Comparison of ENCODE assay signal across 8 cellular contexts in genomic region chr18:75247041-75247551, GRCh38. TPM values are rescaled to one million over a fixed set of nuclear protein-coding genes. Genes with fewer than 3 reads are reported as not detected.
A peak's percentile ranks its signal among the peaks of the same experiment; 100 is the strongest.
DNase-seq lines count a peak whose midpoint lies in the region; ATAC-seq, FAIRE-seq and TF ChIP-seq lines count a peak whose summit lies in the region.

No MANE protein-coding gene starts in this region.

- H4K20me1 ChIP-seq in BLaER1, result peaks cover 18% of the 10 kb centered on the region; the same call in 1 of the 2 replicates

- H3K9ac ChIP-seq in BLaER1, result peak overlapping the region; percentile 18

- H3K27ac Mint-ChIP-seq in naive thymus-derived CD8-positive, alpha-beta T cell, result peak overlapping the region; percentile 89 to 98 (median 95)

- H3K27me3 ChIP-seq in BLaER1, result no peaks in the 10 kb centered on the region

- no peaks in the 10 kb centered on the region for H3K27me3 Mint-ChIP-seq in naive thymus-derived CD8-positive, alpha-beta T cell

- peaks cover 37% of the 10 kb centered on the region for H3K4me1 ChIP-seq in BLaER1

- H3K4me2 ChIP-seq in BLaER1, result peak overlapping the region; percentile 91

- H3K4me3 ChIP-seq in BLaER1 (peak overlapping the region; percentile 56), coronary artery (peak overlapping the region; percentile 55)

- H3K36me3 ChIP-seq in BLaER1, result no peaks in the 10 kb centered on the region

- H3K27ac ChIP-seq in BLaER1 (peak overlapping the region; percentile 90), coronary artery (peak overlapping the region; percentile 62 to 78)

- H3K9me3 ChIP-seq in BLaER1, result no peaks in the 10 kb centered on the region

- no peaks in the 10 kb centered on the region for H3K9me3 Mint-ChIP-seq in naive thymus-derived CD8-positive, alpha-beta T cell

- TF ChIP-seq CTCF in coronary artery (IDR thresholded peaks at IDR 0.05), result no peak

- POLR2A ChIA-PET in naive thymus-derived CD8-positive, alpha-beta T cell (lab: Charles Lee), result interaction anchor here (0.6 to 9.1 kb wide), 5 partner anchors 31 to 838 kb away, joined by 3 to 93 read pairs (median 4); partner anchors contain the start of genes PTGR3 and TSHZ1

- DNase-seq in NOMO-1 treated with DMSO at 0.1 percent for 48 hours (lab: John Stamatoyannopoulos, UW; ENCODE audit: unreplicated experiment) (peak; percentile 55), coronary artery (ENCODE audit: low spot score) (no peak), NCI-H774 (lab: John Stamatoyannopoulos, UW) (no peak), H54 (ENCODE audit: insufficient read length, low spot score) (no peak), germinal center (ENCODE audit: low spot score) (no peak)
- DNase-seq in naive thymus-derived CD8-positive, alpha-beta T cell, result peak in 1 of 10 donors; percentile 31

- H3K4me1 Mint-ChIP-seq in naive thymus-derived CD8-positive, alpha-beta T cell, result peaks cover 38 to 89% (median 83%) of the 10 kb centered on the region in 4 donors

- no peaks in the 10 kb centered on the region for H3K36me3 Mint-ChIP-seq in naive thymus-derived CD8-positive, alpha-beta T cell

- ATAC-seq in naive thymus-derived CD8-positive, alpha-beta T cell, result peak; percentile 12 to 28
- ATAC-seq in GM21528 (IDR thresholded peaks at IDR 0.05; ENCODE audit: low FRiP score, unreplicated experiment), result no peak

- TF ChIP-seq POLR2A in H54 (IDR thresholded peaks at IDR 0.05; ENCODE audit: low read depth, low read length), result no peak

- no peak for FAIRE-seq in H54 (lab: Jason Lieb, UNC)

- H3K4me3 Mint-ChIP-seq in naive thymus-derived CD8-positive, alpha-beta T cell, result peak overlapping the region; percentile 80 to 93 (median 89)

RNA-seq across cellular contexts. Expression of gene TSHZ1, which starts 36.5 kb away (rescaled TPM):
- 10 to 100 TPM; 32.8 to 33.6 TPM for total RNA-seq in naive thymus-derived CD8-positive, alpha-beta T cell
- 1 to 10 TPM; 2.8 to 7.1 (median 3.7) TPM for polyA plus RNA-seq in naive thymus-derived CD8-positive, alpha-beta T cell

RNA-seq across cellular contexts. Expression of gene PTGR3, which starts 38.2 kb away (rescaled TPM):
- 10 to 100 TPM; 34.7 to 35.1 TPM for total RNA-seq in naive thymus-derived CD8-positive, alpha-beta T cell
- 10 to 100 TPM; 14.7 to 28.5 (median 19.6) TPM for polyA plus RNA-seq in naive thymus-derived CD8-positive, alpha-beta T cell
